ENCODE assay signal across 8 cellular contexts in the genomic region with DNA sequence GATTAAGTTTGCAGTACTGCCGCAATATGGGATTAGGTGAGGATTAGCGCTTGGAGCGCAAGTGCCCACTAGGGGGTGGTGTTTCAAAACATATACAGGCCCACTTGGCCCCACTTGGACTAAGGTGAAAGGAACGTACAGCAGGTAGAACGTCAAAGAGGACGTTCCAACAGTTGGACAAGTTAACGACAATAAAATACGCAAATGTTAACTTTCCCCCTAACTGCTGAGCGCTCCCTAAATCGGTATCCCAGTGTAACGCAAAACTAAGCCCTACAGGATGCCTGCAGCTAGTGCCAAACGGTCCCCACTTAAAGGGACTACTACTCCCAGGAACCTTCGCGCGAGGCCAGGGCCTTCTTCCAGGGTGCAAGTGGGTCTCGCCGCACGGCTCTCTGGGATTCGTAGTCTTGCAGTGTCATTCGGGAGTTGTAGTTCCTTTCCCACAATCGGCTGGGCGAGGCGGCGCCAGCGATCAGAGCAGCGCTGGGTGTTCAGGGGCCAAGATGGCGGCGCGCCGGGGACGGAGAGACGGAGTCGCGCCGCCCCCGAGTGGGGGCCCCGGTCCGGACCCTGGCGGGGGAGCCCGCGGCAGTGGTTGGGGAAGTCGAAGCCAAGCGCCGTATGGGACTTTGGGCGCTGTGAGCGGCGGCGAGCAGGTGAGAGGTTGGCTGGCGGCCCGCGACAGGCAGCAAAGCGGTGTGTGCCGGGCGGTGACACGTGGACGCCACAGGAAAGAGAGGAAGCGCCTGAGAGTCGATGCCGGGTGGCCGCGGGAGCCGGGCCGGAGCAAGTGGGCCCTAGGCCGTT. TPM values are rescaled to one million over a fixed set of nuclear protein-coding genes. Genes with fewer than 3 reads are reported as not detected.
DNase-seq lines count a peak whose midpoint lies in the region; ATAC-seq and TF ChIP-seq lines count a peak whose summit lies in the region.

A gene with protein sequence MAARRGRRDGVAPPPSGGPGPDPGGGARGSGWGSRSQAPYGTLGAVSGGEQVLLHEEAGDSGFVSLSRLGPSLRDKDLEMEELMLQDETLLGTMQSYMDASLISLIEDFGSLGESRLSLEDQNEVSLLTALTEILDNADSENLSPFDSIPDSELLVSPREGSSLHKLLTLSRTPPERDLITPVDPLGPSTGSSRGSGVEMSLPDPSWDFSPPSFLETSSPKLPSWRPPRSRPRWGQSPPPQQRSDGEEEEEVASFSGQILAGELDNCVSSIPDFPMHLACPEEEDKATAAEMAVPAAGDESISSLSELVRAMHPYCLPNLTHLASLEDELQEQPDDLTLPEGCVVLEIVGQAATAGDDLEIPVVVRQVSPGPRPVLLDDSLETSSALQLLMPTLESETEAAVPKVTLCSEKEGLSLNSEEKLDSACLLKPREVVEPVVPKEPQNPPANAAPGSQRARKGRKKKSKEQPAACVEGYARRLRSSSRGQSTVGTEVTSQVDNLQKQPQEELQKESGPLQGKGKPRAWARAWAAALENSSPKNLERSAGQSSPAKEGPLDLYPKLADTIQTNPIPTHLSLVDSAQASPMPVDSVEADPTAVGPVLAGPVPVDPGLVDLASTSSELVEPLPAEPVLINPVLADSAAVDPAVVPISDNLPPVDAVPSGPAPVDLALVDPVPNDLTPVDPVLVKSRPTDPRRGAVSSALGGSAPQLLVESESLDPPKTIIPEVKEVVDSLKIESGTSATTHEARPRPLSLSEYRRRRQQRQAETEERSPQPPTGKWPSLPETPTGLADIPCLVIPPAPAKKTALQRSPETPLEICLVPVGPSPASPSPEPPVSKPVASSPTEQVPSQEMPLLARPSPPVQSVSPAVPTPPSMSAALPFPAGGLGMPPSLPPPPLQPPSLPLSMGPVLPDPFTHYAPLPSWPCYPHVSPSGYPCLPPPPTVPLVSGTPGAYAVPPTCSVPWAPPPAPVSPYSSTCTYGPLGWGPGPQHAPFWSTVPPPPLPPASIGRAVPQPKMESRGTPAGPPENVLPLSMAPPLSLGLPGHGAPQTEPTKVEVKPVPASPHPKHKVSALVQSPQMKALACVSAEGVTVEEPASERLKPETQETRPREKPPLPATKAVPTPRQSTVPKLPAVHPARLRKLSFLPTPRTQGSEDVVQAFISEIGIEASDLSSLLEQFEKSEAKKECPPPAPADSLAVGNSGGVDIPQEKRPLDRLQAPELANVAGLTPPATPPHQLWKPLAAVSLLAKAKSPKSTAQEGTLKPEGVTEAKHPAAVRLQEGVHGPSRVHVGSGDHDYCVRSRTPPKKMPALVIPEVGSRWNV (N-terminal part only) (plus strand): TSS at position 478 of the 810 bp plus-strand sequence. CDS start 29 bp downstream, at position 507.

- TF ChIP-seq CTCF in GM12873 (IDR thresholded peaks at IDR 0.05; ENCODE audit: insufficient read depth, low read depth, low read length, missing control alignments): peak; percentile 94
- peak; percentile 81 for TF ChIP-seq CTCF in SU-DHL-6 (IDR thresholded peaks at IDR 0.05; ENCODE audit: insufficient read depth, low read length, poor library complexity, severe bottlenecking)
- TF ChIP-seq CTCF in ovary (IDR thresholded peaks at IDR 0.05): peak; percentile 83 to 96 (median 95)
- TF ChIP-seq CTCF in thyroid gland (IDR thresholded peaks at IDR 0.05): peak; percentile 75 to 94 (median 90)

- H3K4me3 Mint-ChIP-seq in activated naive CD8-positive, alpha-beta T cell treated with anti-CD3 and anti-CD28 coated beads, Interleukin-2, amount 10 ng/mL, durations not matched to agents 7 days and 5 days: peak within 1 kb of the TSS; percentile 97

- TF ChIP-seq EP300 in ovary (IDR thresholded peaks at IDR 0.05): no peak

- intact Hi-C loops in head of caudate nucleus (cut with DNase I): loop anchor here (2.0 kb wide), 1 partner anchor 76 kb away; a partner anchor contains a TSS
- intact Hi-C loops in ovary (cut with DNase I): no loop called here
- intact Hi-C loops in thyroid gland (cut with DNase I): no loop called here

- H3K4me2 ChIP-seq in SU-DHL-6 (ENCODE audit: low read depth, low read length, poor library complexity, severe bottlenecking): peak within 1 kb of the TSS; percentile 75

- H3F3A ChIP-seq in SU-DHL-6 (ENCODE audit: insufficient read depth): peaks cover 8% of the 10 kb centered on the region; the same call in 1 of the 2 replicates

- WGBS in ovary, 3 donors: 0% methylated on average over 30 to 64 of the region's 64 CpGs
- 0% methylated on average over 25 to 29 of the region's 64 CpGs for WGBS in thyroid gland, 2 donors

- H3K27ac ChIP-seq in SU-DHL-6 (ENCODE audit: low read depth, low read length) (peak within 1 kb of the TSS; percentile 67), ovary (peak within 1 kb of the TSS; percentile 92), thyroid gland (peak within 1 kb of the TSS; percentile 5 to 88 (median 84))

- H3K4me1 ChIP-seq in ovary (ENCODE audit: insufficient read depth) (peaks cover 7% of the 10 kb centered on the region), thyroid gland (peaks cover 8 to 24% of the 10 kb centered on the region in 2 donors)

- H4K20me1 ChIP-seq in SU-DHL-6 (ENCODE audit: low read depth, low read length): peaks cover 13% of the 10 kb centered on the region; the same call in 1 of the 2 replicates

- ATAC-seq in HG02759 (IDR thresholded peaks at IDR 0.05; ENCODE audit: unreplicated experiment): peak; percentile 92
- ATAC-seq in activated naive CD8-positive, alpha-beta T cell treated with anti-CD3 and anti-CD28 coated beads, Interleukin-2, amount 10 ng/mL, durations not matched to agents 7 days and 5 days (ENCODE audit: low read depth): peak; percentile 94

- H3K36me3 Mint-ChIP-seq in activated naive CD8-positive, alpha-beta T cell treated with anti-CD3 and anti-CD28 coated beads, Interleukin-2, amount 10 ng/mL, durations not matched to agents 7 days and 5 days: peaks cover 2% of the 10 kb centered on the region

- H3K36me3 ChIP-seq in SU-DHL-6 (ENCODE audit: low read length) (peaks cover 3% of the 10 kb centered on the region; the same call in 1 of the 2 replicates), ovary (no peaks in the 10 kb centered on the region), thyroid gland (no peaks in the 10 kb centered on the region)

- H3K27ac Mint-ChIP-seq in activated naive CD8-positive, alpha-beta T cell treated with anti-CD3 and anti-CD28 coated beads, Interleukin-2, amount 10 ng/mL, durations not matched to agents 7 days and 5 days: peak within 1 kb of the TSS; percentile 95

- H3K9me3 Mint-ChIP-seq in activated naive CD8-positive, alpha-beta T cell treated with anti-CD3 and anti-CD28 coated beads, Interleukin-2, amount 10 ng/mL, durations not matched to agents 7 days and 5 days: no peaks in the 10 kb centered on the region

- POLR2A ChIA-PET in activated naive CD8-positive, alpha-beta T cell treated with anti-CD3 and anti-CD28 coated beads, Interleukin-2, amount 10 ng/mL, durations not matched to agents 7 days and 5 days (lab: Charles Lee): interaction anchor here (0.6 to 3.2 kb wide), 5 partner anchors 11 to 37 kb away, joined by 3 to 23 read pairs (median 6); a partner anchor contains a TSS

- peak within 1 kb of the TSS; percentile 89 for H3K4me3 ChIP-seq in SU-DHL-6 (ENCODE audit: insufficient read depth, low read length, poor library complexity, severe bottlenecking)
- H3K4me3 ChIP-seq in ovary: peak within 1 kb of the TSS; percentile 70
- peak within 1 kb of the TSS; percentile 45 to 74 (median 67) for H3K4me3 ChIP-seq in thyroid gland (replicated peaks in 1 of 3)

- peak within 1 kb of the TSS; percentile 92 for H3K9ac ChIP-seq in SU-DHL-6 (ENCODE audit: low read length)

- H3K79me2 ChIP-seq in SU-DHL-6 (ENCODE audit: insufficient read depth, low read length): peaks cover 50% of the 10 kb centered on the region

- H3K27me3 ChIP-seq in SU-DHL-6 (ENCODE audit: low read length): no peaks in the 10 kb centered on the region
- no peaks in the 10 kb centered on the region for H3K27me3 ChIP-seq in ovary
- H3K27me3 ChIP-seq in thyroid gland: no peaks in the 10 kb centered on the region

- DNase-seq in NCI-H128 (lab: John Stamatoyannopoulos, UW; ENCODE audit: unreplicated experiment) (peak; percentile 84), head of caudate nucleus (peak; percentile 97 to 100 (median 99)), ovary (peak; percentile 97 to 98 (median 98)), thyroid gland (peak; percentile 99)
- DNase-seq in activated naive CD8-positive, alpha-beta T cell treated with anti-CD3 and anti-CD28 coated beads, Interleukin-2, amount 10 ng/mL, durations not matched to agents 7 days and 5 days: peak; percentile 93

- peak within 1 kb of the TSS; percentile 98 for H2AFZ ChIP-seq in SU-DHL-6 (ENCODE audit: low read depth, low read length, severe bottlenecking)

- peaks cover 26% of the 10 kb centered on the region for H3K4me1 Mint-ChIP-seq in activated naive CD8-positive, alpha-beta T cell treated with anti-CD3 and anti-CD28 coated beads, Interleukin-2, amount 10 ng/mL, durations not matched to agents 7 days and 5 days

- no peaks in the 10 kb centered on the region for H3K27me3 Mint-ChIP-seq in activated naive CD8-positive, alpha-beta T cell treated with anti-CD3 and anti-CD28 coated beads, Interleukin-2, amount 10 ng/mL, durations not matched to agents 7 days and 5 days

- H3K9me2 ChIP-seq in SU-DHL-6 (replicated peaks; ENCODE audit: insufficient read depth, low read length): no peaks in the 10 kb centered on the region

- TF ChIP-seq POLR2A in ovary (IDR thresholded peaks at IDR 0.05): peak; percentile 93
- peak in 1 of 2 donors; percentile 67 for TF ChIP-seq POLR2A in thyroid gland (IDR thresholded peaks at IDR 0.05)

- no peaks in the 10 kb centered on the region for H3K9me3 ChIP-seq in SU-DHL-6 (ENCODE audit: insufficient read depth, low read length)
- H3K9me3 ChIP-seq in ovary: no peaks in the 10 kb centered on the region
- no peaks in the 10 kb centered on the region for H3K9me3 ChIP-seq in thyroid gland

RNA-seq across cellular contexts. Expression of the gene that starts here (rescaled TPM):
- total RNA-seq in activated naive CD8-positive, alpha-beta T cell treated with anti-CD3 and anti-CD28 coated beads, Interleukin-2, amount 10 ng/mL, durations not matched to agents 7 days and 5 days: 10 to 100 TPM; 46.4 to 47.4 TPM
- total RNA-seq in ovary: 10 to 100 TPM; 11.8 to 68.7 (median 44.5) TPM
- 10 to 100 TPM; 17.4 to 18.1 TPM for polyA plus RNA-seq in ovary
- total RNA-seq in thyroid gland: 10 to 100 TPM; 11.7 to 27.5 (median 16.6) TPM

Comparison
In these comparisons a context has a peak if more than half of its experiments do, and no peak if none do; other contexts are left out.
1. Peak in every context shown above with its lines: DNase-seq, ATAC-seq, H3K4me3 ChIP-seq and H3K27ac ChIP-seq.